23 cellular contexts compared by ENCODE assay signal in genomic region chrX:39226307-39226706, GRCh38.
DNase-seq lines count a peak whose midpoint lies in the region; ATAC-seq, FAIRE-seq and TF ChIP-seq lines count a peak whose summit lies in the region.
"Had no signal": no experiment of that assay in that cellular context is flagged by ENCODE, and none has a peak within 500 bp of the region (broad histone marks: within the 10 kb centered on the region; RNA-seq: fewer than 3 reads in every experiment).

No MANE protein-coding gene starts in this region.

- H2AFZ ChIP-seq in astrocyte (ENCODE audit: low read depth, low read length): no peak overlapping the region
- H2AFZ ChIP-seq: GM23338 had no signal

- H4K20me1 ChIP-seq in astrocyte (ENCODE audit: insufficient read depth, low read length): no peaks in the 10 kb centered on the region
- H4K20me1 ChIP-seq: BLaER1 had no signal

- H3K9me3 Mint-ChIP-seq in astrocyte (ENCODE audit: unreplicated experiment): peaks cover 5% of the 10 kb centered on the region
- H3K9me3 Mint-ChIP-seq: CD4-positive, alpha-beta T cell; GM23338 had no signal

- H3K9ac ChIP-seq in astrocyte (ENCODE audit: low read length): no peak overlapping the region
- H3K9ac ChIP-seq: BLaER1 had no signal

- H3K4me2 ChIP-seq in astrocyte (ENCODE audit: low read length): no peak overlapping the region
- H3K4me2 ChIP-seq: BLaER1, GM23338 had no signal

- TF ChIP-seq POLR2A in testis (IDR thresholded peaks at IDR 0.05): no peak

- TF ChIP-seq CTCF in astrocyte (IDR thresholded peaks at IDR 0.05; ENCODE audit: insufficient read depth, low read depth, low read length) (no peak), testis (IDR thresholded peaks at IDR 0.05) (no peak)

- no peaks in the 10 kb centered on the region for H3K4me1 ChIP-seq in astrocyte (ENCODE audit: insufficient read depth, low read length)
- peaks cover 6% of the 10 kb centered on the region for H3K4me1 ChIP-seq in testis
- H3K4me1 ChIP-seq: HAP-1, Peyer's patch had no signal

- intact Hi-C loops in testis (cut with DNase I; ENCODE audit: low total_unique reads): no loop called here

- WGBS in testis, 2 donors: 33 to 43% methylated on average over 5 of the region's 5 CpGs

- no peaks in the 10 kb centered on the region for H3K4me1 Mint-ChIP-seq in astrocyte (ENCODE audit: low read depth, unreplicated experiment)

- H3K9me3 ChIP-seq in astrocyte (ENCODE audit: insufficient read depth, low read depth, low read length): no peaks in the 10 kb centered on the region
- H3K9me3 ChIP-seq in testis: no peaks in the 10 kb centered on the region
- H3K9me3 ChIP-seq: BLaER1, HAP-1, Peyer's patch had no signal

- peaks cover 21% of the 10 kb centered on the region for H3K27me3 Mint-ChIP-seq in astrocyte (ENCODE audit: low read depth, unreplicated experiment)
- H3K27me3 Mint-ChIP-seq: CD4-positive, alpha-beta T cell had no signal

- H3K36me3 Mint-ChIP-seq in astrocyte (ENCODE audit: low read depth, unreplicated experiment): no peaks in the 10 kb centered on the region

- peak; percentile 9 for FAIRE-seq in astrocyte (lab: Jason Lieb, UNC)

- no peak overlapping the region for H3K4me3 ChIP-seq in astrocyte (ENCODE audit: insufficient read depth, low read depth, low read length)
- H3K4me3 ChIP-seq in testis: no peak overlapping the region
- H3K4me3 ChIP-seq: BLaER1, GM23338, HAP-1, Peyer's patch had no signal

- H3K27me3 ChIP-seq in astrocyte (ENCODE audit: insufficient read depth, low read length) (no peaks in the 10 kb centered on the region), testis (no peaks in the 10 kb centered on the region)
- H3K27me3 ChIP-seq: BLaER1, Peyer's patch had no signal

- no peaks in the 10 kb centered on the region for H3K79me2 ChIP-seq in astrocyte (ENCODE audit: insufficient read depth, low read length)

- H3K4me3 Mint-ChIP-seq in astrocyte (ENCODE audit: unreplicated experiment): no peak overlapping the region
- H3K4me3 Mint-ChIP-seq: CD4-positive, alpha-beta T cell; GM23338 had no signal

- no peak for ATAC-seq in GM19452 (IDR thresholded peaks at IDR 0.05; ENCODE audit: unreplicated experiment)
- ATAC-seq: GM23338, Right ventricle myocardium inferior had no signal

- DNase-seq in NCI-H1092 treated with DMSO at 0.1 percent for 48 hours (lab: John Stamatoyannopoulos, UW) (peak; percentile 40), NCI-H1092 (lab: John Stamatoyannopoulos, UW) (no peak), astrocyte (ENCODE audit: low read depth) (no peak), left kidney (ENCODE audit: low read depth, low spot score) (peak; percentile 60), testis (peak; percentile 14), NCI-H69 (lab: John Stamatoyannopoulos, UW) (no peak), NCI-H2081 treated with DMSO at 0.1 percent for 48 hours (lab: John Stamatoyannopoulos, UW) (no peak)
- DNase-seq: ACHN; CD4-positive, alpha-beta T cell; COR-L47; DMS79 treated with DMSO at 0.1 percent for 48 hours; KBM-7; NCI-H1417 treated with DMSO at 0.1 percent for 48 hours; NCI-H187 treated with DMSO at 0.1 percent for 48 hours; NCI-H226; NCI-H510A treated with DMSO at 0.1 percent for 48 hours had no signal

- H3K36me3 ChIP-seq in astrocyte (ENCODE audit: insufficient read depth, low read length) (no peaks in the 10 kb centered on the region), testis (ENCODE audit: low read depth, missing control alignments) (no peaks in the 10 kb centered on the region)
- H3K36me3 ChIP-seq: BLaER1, HAP-1, Peyer's patch had no signal

- no peak overlapping the region for H3K27ac ChIP-seq in astrocyte (ENCODE audit: low read depth, low read length)
- H3K27ac ChIP-seq in testis: peak overlapping the region in 1 of 2 donors; percentile 19
- H3K27ac ChIP-seq: 22Rv1, BLaER1 had no signal

- no peak overlapping the region for H3K27ac Mint-ChIP-seq in astrocyte (ENCODE audit: unreplicated experiment)
- H3K27ac Mint-ChIP-seq: CD4-positive, alpha-beta T cell; GM23338 had no signal

Comparison
In these comparisons a context has a peak if more than half of its experiments do, and no peak if none do; other contexts are left out.
1. DNase-seq: peak in NCI-H1092 treated with DMSO at 0.1 percent for 48 hours (single experiment), left kidney (single experiment) and testis (single experiment); none in NCI-H1092 (single experiment), astrocyte (single experiment), NCI-H69 (single experiment) and NCI-H2081 treated with DMSO at 0.1 percent for 48 hours (single experiment).